ENCODE assay signal across 10 cellular contexts in the genomic region with DNA sequence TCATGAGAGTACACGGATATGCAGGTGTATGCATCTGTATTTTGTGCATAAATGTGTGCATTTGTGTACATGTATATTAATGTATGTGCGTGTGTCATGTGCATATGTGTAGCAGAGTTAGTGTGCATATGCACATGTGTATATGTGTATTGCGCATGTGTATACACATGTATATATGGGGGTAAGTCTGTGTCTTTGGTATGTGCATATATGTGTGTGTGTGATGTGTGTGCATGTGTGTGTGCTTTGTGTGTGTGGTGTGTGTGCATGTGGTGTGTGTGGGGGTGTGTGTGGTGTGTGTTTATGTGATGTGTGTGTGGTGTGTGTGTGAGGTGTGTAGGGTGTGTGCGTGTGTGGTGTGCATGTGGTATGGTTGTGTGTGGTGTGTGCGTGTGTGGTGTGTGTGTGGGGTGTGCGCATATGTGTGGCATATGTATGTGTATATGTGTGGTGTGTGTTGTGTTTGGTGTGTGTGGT. TPM values are rescaled to one million over a fixed set of nuclear protein-coding genes. Genes with fewer than 3 reads are reported as not detected.
A peak's percentile ranks its signal among the peaks of the same experiment; 100 is the strongest.
DNase-seq lines count a peak whose midpoint lies in the region; ATAC-seq and TF ChIP-seq lines count a peak whose summit lies in the region.
"Had no signal": no experiment of that assay in that cellular context is flagged by ENCODE, and none has a peak within 500 bp of the region (broad histone marks: within the 10 kb centered on the region; RNA-seq: fewer than 3 reads in every experiment).

No MANE protein-coding gene starts in this region.

- peak overlapping the region in 8 of 11 experiments; percentile 17 to 91 (median 78); a peak in 14 of 22 replicates for H3K4me2 ChIP-seq in BLaER1 treated with 17β-estradiol and CSF1 and Interleukin-3, amounts not matched to agents 10 nM and 100 nM

- no peaks in the 10 kb centered on the region for H3K27me3 Mint-ChIP-seq in T-helper 17 cell

- peaks cover 33% of the 10 kb centered on the region for H3K4me1 Mint-ChIP-seq in T-helper 17 cell

- TF ChIP-seq CTCF in esophagus squamous epithelium (IDR thresholded peaks at IDR 0.05): no peak

- DNase-seq in T-helper 17 cell: no peak
- no peak for DNase-seq in esophagus squamous epithelium (lab: John Stamatoyannopoulos, UW)
- DNase-seq in sciatic nerve (ENCODE audit: low spot score): no peak
- no peak for DNase-seq in Ammon's horn (ENCODE audit: low spot score)
- DNase-seq in DMS114 treated with DMSO at 0.1 percent for 48 hours (lab: John Stamatoyannopoulos, UW; ENCODE audit: unreplicated experiment): no peak
- no peak for DNase-seq in germinal center (ENCODE audit: low spot score)
- DNase-seq: NCI-H2107 had no signal

- H3K4me1 ChIP-seq in BLaER1 treated with 17β-estradiol and CSF1 and Interleukin-3, amounts not matched to agents 10 nM and 100 nM: peaks cover 30 to 99% (median 71%) of the 10 kb centered on the region in 10 experiments
- H3K4me1 ChIP-seq in esophagus squamous epithelium: peaks cover 7 to 27% (median 16%) of the 10 kb centered on the region in 3 donors

- no peaks in the 10 kb centered on the region for H3K27me3 ChIP-seq in BLaER1 treated with 17β-estradiol and CSF1 and Interleukin-3, amounts not matched to agents 10 nM and 100 nM
- H3K27me3 ChIP-seq in esophagus squamous epithelium: no peaks in the 10 kb centered on the region

- no peaks in the 10 kb centered on the region for H3K9me3 ChIP-seq in BLaER1 treated with 17β-estradiol and CSF1 and Interleukin-3, amounts not matched to agents 10 nM and 100 nM (replicated peaks in 1 of 11)
- H3K9me3 ChIP-seq in T-helper 17 cell (ENCODE audit: control insufficient read depth, low read length, poor library complexity, severe bottlenecking): no peaks in the 10 kb centered on the region
- H3K9me3 ChIP-seq in esophagus squamous epithelium: no peaks in the 10 kb centered on the region

- H3K27ac Mint-ChIP-seq in T-helper 17 cell: no peak overlapping the region

- peak overlapping the region in 9 of 11 experiments; percentile 9 to 92 (median 68); a peak in 14 of 22 replicates for H3K27ac ChIP-seq in BLaER1 treated with 17β-estradiol and CSF1 and Interleukin-3, amounts not matched to agents 10 nM and 100 nM
- peak overlapping the region in 3 of 4 donors; percentile 56 to 89 (median 76) for H3K27ac ChIP-seq in esophagus squamous epithelium
- H3K27ac ChIP-seq: C4-2B had no signal

- ATAC-seq in T-helper 17 cell (peak; percentile 9), sciatic nerve (peak; percentile 3), HG03521 (IDR thresholded peaks at IDR 0.05; ENCODE audit: unreplicated experiment) (no peak)

- 85 to 93% methylated on average over 6 of the region's 6 CpGs for WGBS in esophagus squamous epithelium, 2 donors

- H3K36me3 ChIP-seq in BLaER1 treated with 17β-estradiol and CSF1 and Interleukin-3, amounts not matched to agents 10 nM and 100 nM: peaks cover 0 to 3% (median 0%) of the 10 kb centered on the region in 11 experiments; a peak in 3 of 22 replicates
- H3K36me3 ChIP-seq in esophagus squamous epithelium: no peaks in the 10 kb centered on the region

- H4K20me1 ChIP-seq in BLaER1 treated with 17β-estradiol and CSF1 and Interleukin-3, amounts not matched to agents 10 nM and 100 nM: no peaks in the 10 kb centered on the region

- peaks cover 3% of the 10 kb centered on the region for H3K36me3 Mint-ChIP-seq in T-helper 17 cell (ENCODE audit: low read depth)

- intact Hi-C loops in esophagus squamous epithelium (cut with DNase I) (no loop called here), sciatic nerve (cut with DNase I) (no loop called here)

- 0 out of 20 replicates have a peak overlapping the region, but pooled peaks of 1 of the 10 experiments have one; percentile 5 for H3K4me3 ChIP-seq in BLaER1 treated with 17β-estradiol and CSF1 and Interleukin-3, amounts not matched to agents 10 nM and 100 nM
- no peak overlapping the region for H3K4me3 ChIP-seq in esophagus squamous epithelium

- no peak for TF ChIP-seq POLR2A in esophagus squamous epithelium (IDR thresholded peaks at IDR 0.05)

- peak overlapping the region in 5 of 11 experiments; percentile 11 to 82 (median 79); a peak in 5 of 22 replicates for H3K9ac ChIP-seq in BLaER1 treated with 17β-estradiol and CSF1 and Interleukin-3, amounts not matched to agents 10 nM and 100 nM

- H3K4me3 Mint-ChIP-seq in T-helper 17 cell: peak overlapping the region; percentile 56

RNA-seq across cellular contexts. Expression of a gene that starts 13.1 kb away (rescaled TPM):
- total RNA-seq in T-helper 17 cell: 1 to 10 TPM; 3.4 to 4.0 TPM
- total RNA-seq in esophagus squamous epithelium: 10 to 100 TPM in 3 of 4 donors, 1 to 10 TPM in 1; 7.6 to 64.2 (median 42.4) TPM
- 162 TPM for total RNA-seq in sciatic nerve
